ENCODE assay signal across 12 cellular contexts in genomic region chr3:11291808-11292207, GRCh38. TPM values are rescaled to one million over a fixed set of nuclear protein-coding genes. Genes with fewer than 3 reads are reported as not detected.
DNase-seq lines count a peak whose midpoint lies in the region; ATAC-seq and TF ChIP-seq lines count a peak whose summit lies in the region.
"Had no signal": no experiment of that assay in that cellular context is flagged by ENCODE, and none has a peak within 500 bp of the region (broad histone marks: within the 10 kb centered on the region; RNA-seq: fewer than 3 reads in every experiment).

No MANE protein-coding gene starts in this region.

- H3K27ac Mint-ChIP-seq in activated T-cell treated with anti-CD3 and anti-CD28 coated beads, Interleukin-2, amount 50 U/mL, for 72 hours, result peak overlapping the region; percentile 94
- H3K27ac Mint-ChIP-seq in stimulated activated effector memory CD8-positive, alpha-beta T cell treated with anti-CD3 and anti-CD28 coated beads, Interleukin-12 subunit alpha, Interleukin-12 subunit beta, amount 100 ng/mL, for 72 hours, result peak overlapping the region; percentile 93

- peak overlapping the region; percentile 51 to 81 for H3K4me3 Mint-ChIP-seq in activated T-cell treated with anti-CD3 and anti-CD28 coated beads, Interleukin-2, amount 50 U/mL, for 72 hours
- peak overlapping the region; percentile 42 for H3K4me3 Mint-ChIP-seq in stimulated activated effector memory CD8-positive, alpha-beta T cell treated with anti-CD3 and anti-CD28 coated beads, Interleukin-12 subunit alpha, Interleukin-12 subunit beta, amount 100 ng/mL, for 72 hours

- 60 to 75% (median 71%) methylated on average over 5 of the region's 5 CpGs for WGBS in heart left ventricle, 4 donors

- no peak for TF ChIP-seq POLR2A in heart left ventricle (IDR thresholded peaks at IDR 0.05)
- no peak for TF ChIP-seq POLR2A in GM18505 (IDR thresholded peaks at IDR 0.05; ENCODE audit: borderline replicate concordance, extremely low read depth, insufficient read depth, insufficient read length)

- ATAC-seq in activated T-cell treated with anti-CD3 and anti-CD28 coated beads, Interleukin-2, amount 50 U/mL, for 72 hours (replicated peaks in 1 of 2), result no peak
- peak; percentile 48 to 77 (median 62) for ATAC-seq in heart left ventricle
- no peak for ATAC-seq in stimulated activated effector memory CD8-positive, alpha-beta T cell treated with anti-CD3 and anti-CD28 coated beads, Interleukin-12 subunit alpha, Interleukin-12 subunit beta, amount 100 ng/mL, for 72 hours
- no peak for ATAC-seq in GM18505 (IDR thresholded peaks at IDR 0.05; ENCODE audit: unreplicated experiment)

- no peaks in the 10 kb centered on the region for H3K9me2 ChIP-seq in PC-9 (ENCODE audit: insufficient read depth)

- intact Hi-C loops in PC-9 (cut with micrococcal nuclease; ENCODE audit: unreplicated experiment), result no loop called here
- intact Hi-C loops in heart left ventricle (cut with DNase I), result no loop called here
- intact Hi-C loops in posterior cingulate gyrus (cut with DNase I), result no loop called here

- CTCF ChIA-PET in PC-9 (lab: Charles Lee), result no interaction called here

- DNase-seq in activated T-cell treated with anti-CD3 and anti-CD28 coated beads, Interleukin-2, amount 50 U/mL, for 72 hours, result no peak
- DNase-seq in activated T-cell treated with anti-CD3 and anti-CD28 coated beads for 4 hours (no peak), PC-9 (peak; percentile 49 to 72), heart left ventricle (peak in 2 of 5 donors; percentile 39 to 65), hypothalamus (lab: John Stamatoyannopoulos, UW) (no peak), posterior cingulate gyrus (no peak)
- DNase-seq in stimulated activated effector memory CD8-positive, alpha-beta T cell treated with anti-CD3 and anti-CD28 coated beads, Interleukin-12 subunit alpha, Interleukin-12 subunit beta, amount 100 ng/mL, for 72 hours (ENCODE audit: low spot score in 2 of 2), result no peak
- DNase-seq: NCI-H524 treated with DMSO at 0.1 percent for 48 hours; nucleus accumbens; stimulated activated CD4-positive, alpha-beta T cell treated with anti-CD3 and anti-CD28 coated beads, Interleukin-2, amount 100 ng/mL, for 48 hours; substantia nigra had no signal

- H3F3A ChIP-seq in PC-9 (ENCODE audit: insufficient read depth, low read depth), result peaks cover 59% of the 10 kb centered on the region

- no peaks in the 10 kb centered on the region for H3K9me3 ChIP-seq in PC-9 (ENCODE audit: insufficient read depth, low read depth)
- H3K9me3 ChIP-seq in heart left ventricle, result no peaks in the 10 kb centered on the region

- H3K79me2 ChIP-seq in PC-9 (ENCODE audit: low read depth), result peaks cover 78% of the 10 kb centered on the region

- H3K4me1 ChIP-seq in PC-9 (replicated peaks; ENCODE audit: insufficient read depth) (peaks cover 61% of the 10 kb centered on the region), heart left ventricle (peaks cover 12 to 54% (median 30%) of the 10 kb centered on the region in 12 donors)

- peaks cover 0 to 8% of the 10 kb centered on the region in 2 donors for H3K36me3 Mint-ChIP-seq in activated T-cell treated with anti-CD3 and anti-CD28 coated beads, Interleukin-2, amount 50 U/mL, for 72 hours (ENCODE audit: insufficient read depth in 2 of 2)
- H3K36me3 Mint-ChIP-seq in stimulated activated effector memory CD8-positive, alpha-beta T cell treated with anti-CD3 and anti-CD28 coated beads, Interleukin-12 subunit alpha, Interleukin-12 subunit beta, amount 100 ng/mL, for 72 hours, result peaks cover 9% of the 10 kb centered on the region

- no TSS peak for BruUV-seq in PC-9 (replicated peaks; lab: Mats Ljungman, UMichigan)

- 0 out of 2 replicates have a peak overlapping the region, but pooled peaks have one; percentile 3 for H3K4me3 ChIP-seq in PC-9
- no peak overlapping the region for H3K4me3 ChIP-seq in heart left ventricle

- no peaks in the 10 kb centered on the region for H3K9me3 Mint-ChIP-seq in activated T-cell treated with anti-CD3 and anti-CD28 coated beads, Interleukin-2, amount 50 U/mL, for 72 hours
- H3K9me3 Mint-ChIP-seq in stimulated activated effector memory CD8-positive, alpha-beta T cell treated with anti-CD3 and anti-CD28 coated beads, Interleukin-12 subunit alpha, Interleukin-12 subunit beta, amount 100 ng/mL, for 72 hours, result no peaks in the 10 kb centered on the region

- POLR2A ChIA-PET in PC-9 (lab: Charles Lee; ENCODE audit: unreplicated experiment), result no interaction called here

- H3K36me3 ChIP-seq in PC-9 (ENCODE audit: low read depth) (peaks cover 22% of the 10 kb centered on the region; the same call in 1 of the 2 replicates), heart left ventricle (peaks cover 0 to 18% (median 0%) of the 10 kb centered on the region in 9 donors)

- H3K27me3 Mint-ChIP-seq in activated T-cell treated with anti-CD3 and anti-CD28 coated beads, Interleukin-2, amount 50 U/mL, for 72 hours (ENCODE audit: low read depth), result no peaks in the 10 kb centered on the region

- peak overlapping the region; percentile 99 for H3K27ac ChIP-seq in PC-9
- peak overlapping the region in 3 of 12 donors; percentile 20 to 93 (median 48) for H3K27ac ChIP-seq in heart left ventricle

- TF ChIP-seq CTCF in PC-9 (conservative IDR thresholded peaks at IDR 0.05), result no peak
- TF ChIP-seq CTCF in heart left ventricle (IDR thresholded peaks at IDR 0.05), result no peak

- H3K4me1 Mint-ChIP-seq in activated T-cell treated with anti-CD3 and anti-CD28 coated beads, Interleukin-2, amount 50 U/mL, for 72 hours (ENCODE audit: low read depth), result peaks cover 52% of the 10 kb centered on the region
- H3K4me1 Mint-ChIP-seq in stimulated activated effector memory CD8-positive, alpha-beta T cell treated with anti-CD3 and anti-CD28 coated beads, Interleukin-12 subunit alpha, Interleukin-12 subunit beta, amount 100 ng/mL, for 72 hours, result peaks cover 61% of the 10 kb centered on the region

- no peaks in the 10 kb centered on the region for H3K27me3 ChIP-seq in PC-9 (ENCODE audit: insufficient read depth, low read depth)
- H3K27me3 ChIP-seq in heart left ventricle, result no peaks in the 10 kb centered on the region

- peak overlapping the region; percentile 83 for H3K4me2 ChIP-seq in PC-9

- H2AFZ ChIP-seq in PC-9, result no peak overlapping the region

- no peaks in the 10 kb centered on the region for H4K20me1 ChIP-seq in PC-9 (ENCODE audit: insufficient read depth)

RNA-seq across cellular contexts. Expression of gene ATG7, which starts 19.6 kb away (rescaled TPM):
- total RNA-seq in activated T-cell treated with anti-CD3 and anti-CD28 coated beads, Interleukin-2, amount 50 U/mL, for 72 hours, result 10 to 100 TPM; 29.7 to 38.2 TPM
- 53.1 and 56.1 TPM in 2 replicates for total RNA-seq in PC-9 (2021)
- total RNA-seq in heart left ventricle, result 10 to 100 TPM; 13.0 to 45.1 (median 14.4) TPM
- polyA plus RNA-seq in heart left ventricle, result 10 to 100 TPM in 1 of 2 donors, 1 to 10 TPM in 1; 4.4 to 15.0 TPM

Comparison
In these comparisons a context has a peak if more than half of its experiments do, and no peak if none do; other contexts are left out.
1. ATAC-seq: peak in heart left ventricle (4 of 4); none in activated T-cell treated with anti-CD3 and anti-CD28 coated beads, Interleukin-2, amount 50 U/mL, for 72 hours (0 of 2), stimulated activated effector memory CD8-positive, alpha-beta T cell treated with anti-CD3 and anti-CD28 coated beads, Interleukin-12 subunit alpha, Interleukin-12 subunit beta, amount 100 ng/mL, for 72 hours (single experiment) and GM18505 (single experiment).
2. DNase-seq: peak in PC-9 (2 of 2); none in activated T-cell treated with anti-CD3 and anti-CD28 coated beads, Interleukin-2, amount 50 U/mL, for 72 hours (0 of 2), activated T-cell treated with anti-CD3 and anti-CD28 coated beads for 4 hours (single experiment), stimulated activated effector memory CD8-positive, alpha-beta T cell treated with anti-CD3 and anti-CD28 coated beads, Interleukin-12 subunit alpha, Interleukin-12 subunit beta, amount 100 ng/mL, for 72 hours (0 of 2), hypothalamus (0 of 51) and posterior cingulate gyrus (0 of 10).